Comparison of ENCODE assay signal across 23 cellular contexts in genomic region chr11:37177721-37178120, GRCh38.
DNase-seq lines count a peak whose midpoint lies in the region; ATAC-seq and TF ChIP-seq lines count a peak whose summit lies in the region.
"Had no signal": no experiment of that assay in that cellular context is flagged by ENCODE, and none has a peak within 500 bp of the region (broad histone marks: within the 10 kb centered on the region; RNA-seq: fewer than 3 reads in every experiment).

No MANE protein-coding gene starts in this region.

- no peak overlapping the region for H3K4me3 Mint-ChIP-seq in Calu3 (ENCODE audit: low read depth, unreplicated experiment)
- H3K4me3 Mint-ChIP-seq in nephron = no peak overlapping the region
- H3K4me3 Mint-ChIP-seq in type B pancreatic cell = peak overlapping the region; percentile 16
- H3K4me3 Mint-ChIP-seq: CD14-positive monocyte; CD4-positive, alpha-beta T cell; CD8-positive, alpha-beta memory T cell had no signal

- BruUV-seq in Calu3 (replicated peaks; lab: Mats Ljungman, UMichigan) = no TSS peak

- CTCF ChIA-PET in Calu3 (lab: Charles Lee) = no interaction called here

- no peak for TF ChIP-seq CTCF in Calu3 (IDR thresholded peaks at IDR 0.05; ENCODE audit: unreplicated experiment)
- no peak for TF ChIP-seq CTCF in epithelial cell of esophagus (IDR thresholded peaks at IDR 0.05; ENCODE audit: insufficient read depth, low read depth, low read length, missing control alignments)
- TF ChIP-seq CTCF in nephron (IDR thresholded peaks at IDR 0.05; ENCODE audit: unreplicated experiment in 3 of 3) = no peak
- TF ChIP-seq CTCF in type B pancreatic cell (conservative IDR thresholded peaks at IDR 0.05) = no peak

- no peak overlapping the region for H3K4me3 ChIP-seq in epithelial cell of esophagus (ENCODE audit: low read length)
- H3K4me3 ChIP-seq: A549; BLaER1 treated with 17β-estradiol and CSF1 and Interleukin-3, amounts not matched to agents 10 nM and 100 nM; GM12878; GM23248 had no signal

- ATAC-seq in HG02763 (IDR thresholded peaks at IDR 0.05; ENCODE audit: unreplicated experiment) = no peak
- ATAC-seq: A549, GM12878 had no signal

- H3K36me3 Mint-ChIP-seq in Calu3 (ENCODE audit: insufficient read depth, unreplicated experiment) (no peaks in the 10 kb centered on the region), nephron (ENCODE audit: low read depth) (peaks cover 4% of the 10 kb centered on the region), type B pancreatic cell (no peaks in the 10 kb centered on the region)
- H3K36me3 Mint-ChIP-seq: CD14-positive monocyte; CD8-positive, alpha-beta memory T cell had no signal

- H3K9me3 Mint-ChIP-seq in Calu3 (ENCODE audit: low read depth, unreplicated experiment) (no peaks in the 10 kb centered on the region), nephron (peaks cover 9% of the 10 kb centered on the region), type B pancreatic cell (peaks cover 16% of the 10 kb centered on the region)

- DNase-seq in Calu3 = peak; percentile 4
- peak; percentile 8 for DNase-seq in epithelial cell of esophagus (ENCODE audit: low read depth)
- DNase-seq in type B pancreatic cell (ENCODE audit: extremely low spot score, unreplicated experiment) = no peak
- no peak for DNase-seq in KBM-7
- DNase-seq in superior temporal gyrus (ENCODE audit: extremely low spot score) = no peak
- DNase-seq: 8988T; ACHN; AML-193; BE2C; CD4-positive, alpha-beta T cell; CD8-positive, alpha-beta memory T cell; DMS79; EL; GDM1; GM23248; H7; HCEC 1CT had no signal

- H3K27me3 Mint-ChIP-seq in Calu3 (ENCODE audit: unreplicated experiment) (no peaks in the 10 kb centered on the region), nephron (ENCODE audit: low read depth) (no peaks in the 10 kb centered on the region), type B pancreatic cell (no peaks in the 10 kb centered on the region)
- H3K27me3 Mint-ChIP-seq: CD4-positive, alpha-beta T cell; CD8-positive, alpha-beta memory T cell had no signal

- H3K4me1 Mint-ChIP-seq in Calu3 (ENCODE audit: low read depth, unreplicated experiment) (peaks cover 10% of the 10 kb centered on the region), nephron (peaks cover 8% of the 10 kb centered on the region), type B pancreatic cell (ENCODE audit: unreplicated experiment) (peaks cover 9% of the 10 kb centered on the region)
- H3K4me1 Mint-ChIP-seq: CD14-positive monocyte; CD8-positive, alpha-beta memory T cell had no signal

- intact Hi-C loops in Calu3 (cut with micrococcal nuclease; ENCODE audit: unreplicated experiment) = no loop called here

- in situ Hi-C loops in KBM-7 (cut with MboI; ENCODE audit: low pct_unique_long_range_greater_than_20kb, low sequenced_read_pairs) = no loop called here

- no peak overlapping the region for H3K27ac Mint-ChIP-seq in Calu3 (ENCODE audit: unreplicated experiment)
- H3K27ac Mint-ChIP-seq in nephron = peak overlapping the region in 2 of 3 experiments; percentile 22 to 45
- peak overlapping the region; percentile 84 for H3K27ac Mint-ChIP-seq in type B pancreatic cell
- H3K27ac Mint-ChIP-seq: CD14-positive monocyte; CD4-positive, alpha-beta T cell; CD8-positive, alpha-beta memory T cell had no signal

Comparison
In these comparisons a context has a peak if more than half of its experiments do, and no peak if none do; other contexts are left out.
1. DNase-seq: peak in Calu3 (single experiment) and epithelial cell of esophagus (single experiment); none in type B pancreatic cell (single experiment), KBM-7 (single experiment) and superior temporal gyrus (single experiment).